In genomic region chr10:124748206-124748605, GRCh38 we compare ENCODE assay signal across 28 cellular contexts. TPM values are rescaled to one million over a fixed set of nuclear protein-coding genes. Genes with fewer than 3 reads are reported as not detected.
DNase-seq lines count a peak whose midpoint lies in the region; ATAC-seq, FAIRE-seq and TF ChIP-seq lines count a peak whose summit lies in the region.
"Had no signal": no experiment of that assay in that cellular context is flagged by ENCODE, and none has a peak within 500 bp of the region (broad histone marks: within the 10 kb centered on the region; RNA-seq: fewer than 3 reads in every experiment).

No MANE protein-coding gene starts in this region.

- H4K8ac ChIP-seq in mesenchymal stem cell (ENCODE audit: low read length), result no peak overlapping the region

- H2AK5ac ChIP-seq in mesenchymal stem cell (ENCODE audit: low read length, severe bottlenecking), result no peak overlapping the region

- no peak for ATAC-seq in activated T-cell treated with anti-CD3 and anti-CD28 coated beads, Interleukin-2, amount 50 U/mL, for 72 hours (replicated peaks in 1 of 2)
- ATAC-seq in natural killer cell (no peak), HG03097 (IDR thresholded peaks at IDR 0.05; ENCODE audit: low FRiP score, unreplicated experiment) (no peak)
- ATAC-seq: esophagus mucosa, K562 had no signal

- H4K91ac ChIP-seq in mesenchymal stem cell (ENCODE audit: low read length), result no peak overlapping the region

- WGBS in suprapubic skin, result 79% methylated on average over 3 of the region's 3 CpGs
- WGBS in mesenchymal stem cell, result 100% methylated on average over 2 of the region's 3 CpGs

- H3K27ac Mint-ChIP-seq in activated T-cell treated with anti-CD3 and anti-CD28 coated beads, Interleukin-2, amount 50 U/mL, for 72 hours, result peak overlapping the region; percentile 33
- H3K27ac Mint-ChIP-seq in natural killer cell, result no peak overlapping the region

- no peak overlapping the region for H2AFZ ChIP-seq in keratinocyte (ENCODE audit: control insufficient read depth, low read length)
- H2AFZ ChIP-seq in mesenchymal stem cell (ENCODE audit: low read depth, low read length), result no peak overlapping the region

- peaks cover 22% of the 10 kb centered on the region for H3K4me1 Mint-ChIP-seq in activated T-cell treated with anti-CD3 and anti-CD28 coated beads, Interleukin-2, amount 50 U/mL, for 72 hours (ENCODE audit: low read depth)
- peaks cover 11 to 23% of the 10 kb centered on the region in 2 donors for H3K4me1 Mint-ChIP-seq in natural killer cell

- peak; percentile 11 for FAIRE-seq in RCC 7860 (lab: Jason Lieb, UNC)
- FAIRE-seq in keratinocyte (lab: Jason Lieb, UNC), result peak; percentile 23
- FAIRE-seq: K562 had no signal

- H3K36me3 ChIP-seq in keratinocyte (ENCODE audit: control insufficient read depth in 2 of 2, extremely low read depth in 1 of 2, insufficient read depth in 2 of 2, low read length in 2 of 2), result peaks cover 0 to 4% of the 10 kb centered on the region in 2 experiments
- H3K36me3 ChIP-seq in suprapubic skin, result no peaks in the 10 kb centered on the region
- H3K36me3 ChIP-seq in mesenchymal stem cell (ENCODE audit: control insufficient read depth in 1 of 2, insufficient read depth in 2 of 2, low read depth in 1 of 2, low read length in 2 of 2), result peaks cover 0 to 28% of the 10 kb centered on the region in 2 experiments
- H3K36me3 ChIP-seq: BE2C, cardiac muscle cell had no signal

- H3K79me2 ChIP-seq in keratinocyte (ENCODE audit: control insufficient read depth, insufficient read depth, low read length), result no peaks in the 10 kb centered on the region

- H3K27me3 Mint-ChIP-seq in activated T-cell treated with anti-CD3 and anti-CD28 coated beads, Interleukin-2, amount 50 U/mL, for 72 hours (ENCODE audit: low read depth), result no peaks in the 10 kb centered on the region
- no peaks in the 10 kb centered on the region for H3K27me3 Mint-ChIP-seq in natural killer cell (ENCODE audit: low read depth in 2 of 2)

- peaks cover 37% of the 10 kb centered on the region for H3K4me1 ChIP-seq in keratinocyte (ENCODE audit: control insufficient read depth, extremely low read depth, insufficient read depth, low read length)
- peaks cover 35% of the 10 kb centered on the region for H3K4me1 ChIP-seq in suprapubic skin
- H3K4me1 ChIP-seq in mesenchymal stem cell (ENCODE audit: control insufficient read depth, insufficient read depth, low read depth, low read length), result no peaks in the 10 kb centered on the region

- TF ChIP-seq POLR2A in suprapubic skin (IDR thresholded peaks at IDR 0.05), result no peak

- H3K27ac ChIP-seq in keratinocyte (ENCODE audit: control insufficient read depth, insufficient read depth, low read length), result no peak overlapping the region
- peak overlapping the region; percentile 95 for H3K27ac ChIP-seq in suprapubic skin
- no peak overlapping the region for H3K27ac ChIP-seq in mesenchymal stem cell (ENCODE audit: low read length, poor library complexity, severe bottlenecking)
- H3K27ac ChIP-seq: cardiac muscle cell, coronary artery had no signal

- H3K27me3 ChIP-seq in keratinocyte (ENCODE audit: control insufficient read depth, extremely low read depth, insufficient read depth, low read length) (no peaks in the 10 kb centered on the region), suprapubic skin (no peaks in the 10 kb centered on the region), mesenchymal stem cell (ENCODE audit: control insufficient read depth in 1 of 2, insufficient read depth in 1 of 2, low read length in 2 of 2) (no peaks in the 10 kb centered on the region)
- H3K27me3 ChIP-seq: BE2C, cardiac muscle cell, MG63 had no signal

- TF ChIP-seq CTCF in keratinocyte (optimal IDR thresholded peaks at IDR 0.05 in 1 of 3, IDR thresholded peaks at IDR 0.05 in 1 of 3, conservative IDR thresholded peaks at IDR 0.05 in 1 of 3; ENCODE audit: extremely low read depth in 1 of 3, insufficient read depth in 2 of 3, low read length in 3 of 3), result no peak
- TF ChIP-seq CTCF in suprapubic skin (IDR thresholded peaks at IDR 0.05), result no peak
- no peak for TF ChIP-seq CTCF in natural killer cell (IDR thresholded peaks at IDR 0.05)

- H3K18ac ChIP-seq in mesenchymal stem cell (ENCODE audit: low read depth in 1 of 2, low read length in 2 of 2), result no peak overlapping the region

- H3K23ac ChIP-seq in mesenchymal stem cell (ENCODE audit: low read length in 2 of 2), result no peak overlapping the region

- H2BK120ac ChIP-seq in mesenchymal stem cell (ENCODE audit: low read depth, low read length), result no peak overlapping the region

- H4K20me1 ChIP-seq in keratinocyte (ENCODE audit: control insufficient read depth, extremely low read depth, insufficient read depth, low read length), result no peaks in the 10 kb centered on the region

- intact Hi-C loops in natural killer cell (cut with micrococcal nuclease), result no loop called here

- H3K9me1 ChIP-seq in keratinocyte (ENCODE audit: control insufficient read depth, extremely low read depth, insufficient read depth, low read length), result no peaks in the 10 kb centered on the region

- TF ChIP-seq EP300 in suprapubic skin (IDR thresholded peaks at IDR 0.05), result no peak

- H3K4me3 Mint-ChIP-seq in activated T-cell treated with anti-CD3 and anti-CD28 coated beads, Interleukin-2, amount 50 U/mL, for 72 hours, result peak overlapping the region in 1 of 2 donors; percentile 32
- H3K4me3 Mint-ChIP-seq in natural killer cell, result no peak overlapping the region

- no peak for DNase-seq in activated T-cell treated with anti-CD3 and anti-CD28 coated beads, Interleukin-2, amount 50 U/mL, for 72 hours
- no peak for DNase-seq in activated T-cell treated with anti-CD3 and anti-CD28 coated beads for 4 hours
- DNase-seq in RCC 7860 (ENCODE audit: low spot score), result no peak
- DNase-seq in keratinocyte (ENCODE audit: low read depth, low spot score), result no peak
- DNase-seq in suprapubic skin (ENCODE audit: low spot score in 2 of 2), result no peak
- no peak for DNase-seq in mesenchymal stem cell
- DNase-seq in natural killer cell, result no peak
- DNase-seq: activated naive CD4-positive, alpha-beta T cell treated with Interleukin-2 at 50 U/mL for 16 hours; activated T-cell treated with anti-CD3 and anti-CD28 coated beads, Interleukin-2, amount 50 U/mL, for 48 hours; BE2C; CD8-positive, alpha-beta memory T cell; DMS 273 treated with DMSO at 0.1 percent for 48 hours; foreskin fibroblast; head of caudate nucleus; mammary epithelial cell; MG63; NCI-H1417; NCI-H2081 treated with DMSO at 0.1 percent for 48 hours; NCI-H345; NCI-H774; occipital lobe; stimulated activated naive CD4-positive, alpha-beta T cell treated with Interleukin-2 at 50 U/mL for 16 hours; T-helper 2 cell had no signal

- H3K9ac ChIP-seq in keratinocyte (ENCODE audit: control insufficient read depth, extremely low read depth, insufficient read depth, low read length) (no peak overlapping the region), mesenchymal stem cell (ENCODE audit: low read length) (no peak overlapping the region)

- peaks cover 8% of the 10 kb centered on the region for H3K79me1 ChIP-seq in mesenchymal stem cell (replicated peaks; ENCODE audit: low read length, poor library complexity, severe bottlenecking)

- no peak overlapping the region for H3K4me2 ChIP-seq in keratinocyte (ENCODE audit: control insufficient read depth, extremely low read depth, insufficient read depth, low read depth, low read length)
- H3K4me2 ChIP-seq in mesenchymal stem cell (ENCODE audit: low read length, poor library complexity, severe bottlenecking), result no peak overlapping the region

- H3K9me3 Mint-ChIP-seq in activated T-cell treated with anti-CD3 and anti-CD28 coated beads, Interleukin-2, amount 50 U/mL, for 72 hours, result no peaks in the 10 kb centered on the region
- H3K9me3 Mint-ChIP-seq in natural killer cell, result no peaks in the 10 kb centered on the region
- H3K9me3 Mint-ChIP-seq: CD8-positive, alpha-beta memory T cell had no signal

- H2BK5ac ChIP-seq in mesenchymal stem cell (ENCODE audit: low read depth, low read length, poor library complexity, severe bottlenecking), result no peak overlapping the region

- dilution Hi-C loops in keratinocyte (cut with MboI; ENCODE audit: extremely low pct_ligation_motif_present, low sequenced_read_pairs), result no loop called here

- H3K4me3 ChIP-seq in keratinocyte (ENCODE audit: control insufficient read depth in 2 of 3, extremely low read depth in 1 of 3, insufficient read depth in 2 of 3, low read depth in 1 of 3, low read length in 3 of 3), result no peak overlapping the region
- no peak overlapping the region for H3K4me3 ChIP-seq in suprapubic skin
- no peak overlapping the region for H3K4me3 ChIP-seq in mesenchymal stem cell (ENCODE audit: insufficient read depth in 1 of 2, low read depth in 1 of 2, low read length in 2 of 2)
- H3K4me3 ChIP-seq: cardiac muscle cell, coronary artery, K562, MG63 had no signal

- H3K36me3 Mint-ChIP-seq in activated T-cell treated with anti-CD3 and anti-CD28 coated beads, Interleukin-2, amount 50 U/mL, for 72 hours (ENCODE audit: insufficient read depth in 2 of 2), result peaks cover 0 to 1% of the 10 kb centered on the region in 2 donors
- H3K36me3 Mint-ChIP-seq in natural killer cell, result no peaks in the 10 kb centered on the region

- no peaks in the 10 kb centered on the region for H3K9me3 ChIP-seq in keratinocyte (ENCODE audit: control insufficient read depth, low read depth, low read length)
- H3K9me3 ChIP-seq in suprapubic skin, result no peaks in the 10 kb centered on the region
- H3K9me3 ChIP-seq in mesenchymal stem cell (ENCODE audit: control insufficient read depth, low read length), result no peaks in the 10 kb centered on the region
- H3K9me3 ChIP-seq: BE2C, MG63 had no signal

- no peak overlapping the region for H2BK12ac ChIP-seq in mesenchymal stem cell (ENCODE audit: low read length in 2 of 2)

- H3K4ac ChIP-seq in mesenchymal stem cell (ENCODE audit: low read depth in 1 of 2, low read length in 2 of 2), result no peak overlapping the region

- H2BK15ac ChIP-seq in mesenchymal stem cell (ENCODE audit: low read depth, poor library complexity, severe bottlenecking), result no peak overlapping the region

- H3K14ac ChIP-seq in mesenchymal stem cell (ENCODE audit: low read length in 2 of 2), result no peak overlapping the region

RNA-seq across cellular contexts. Expression of gene FAM53B, which starts 4.0 kb away (rescaled TPM):
- 10 to 100 TPM; 30.0 to 37.7 TPM for total RNA-seq in activated T-cell treated with anti-CD3 and anti-CD28 coated beads, Interleukin-2, amount 50 U/mL, for 72 hours
- polyA plus RNA-seq in keratinocyte, result 8.6 to 13.2 TPM (median 9.0 TPM) in 3 replicates
- polyA plus RNA-seq in keratinocyte (2011; ENCODE audit: low read depth), result 4.1 TPM
- polyA plus RNA-seq in keratinocyte (2011; cell fraction: cytosol; rRNA removed), result 5.6 and 8.3 TPM in 2 replicates
- polyA plus RNA-seq in keratinocyte (2011; cell fraction: nucleus; rRNA removed), result 12.2 and 14.8 TPM in 2 replicates
- 9.6 and 13.6 TPM in 2 replicates for polyA plus RNA-seq in keratinocyte (2012; ENCODE audit: low replicate concordance)
- 24.9 to 47.9 TPM (median 32.6 TPM) in 3 replicates for polyA minus RNA-seq in keratinocyte
- 32.8 TPM for polyA minus RNA-seq in keratinocyte (2011; cell fraction: cytosol; rRNA and poly(A)+ RNA removed)
- 23.2 and 32.0 TPM in 2 replicates for polyA minus RNA-seq in keratinocyte (2011; cell fraction: nucleus; rRNA and poly(A)+ RNA removed)
- total RNA-seq in suprapubic skin (10 to 100 TPM; 63.5 to 75.5 (median 67.3) TPM), natural killer cell (100 to 1,000 TPM in 2 of 3 donors, 10 to 100 TPM in 1; 77.4 to 172 (median 121) TPM)
- 8.0 TPM for polyA plus RNA-seq in mesenchymal stem cell (2013, experiment 1 of 2)
- 7.7 TPM for polyA plus RNA-seq in mesenchymal stem cell (2013, experiment 2 of 2)

RNA-seq across cellular contexts. Expression of gene EEF1AKMT2, which starts 43.5 kb away (rescaled TPM):
- total RNA-seq in activated T-cell treated with anti-CD3 and anti-CD28 coated beads, Interleukin-2, amount 50 U/mL, for 72 hours, result 10 to 100 TPM; 25.4 to 29.4 TPM
- polyA plus RNA-seq in keratinocyte, result 10.5 to 19.1 TPM (median 12.3 TPM) in 3 replicates
- 6.3 TPM for polyA plus RNA-seq in keratinocyte (2011; ENCODE audit: low read depth)
- 9.4 and 17.5 TPM in 2 replicates for polyA plus RNA-seq in keratinocyte (2011; cell fraction: cytosol; rRNA removed)
- polyA plus RNA-seq in keratinocyte (2011; cell fraction: nucleus; rRNA removed), result 10.0 and 16.0 TPM in 2 replicates
- 8.4 and 13.2 TPM in 2 replicates for polyA plus RNA-seq in keratinocyte (2012; ENCODE audit: low replicate concordance)
- polyA minus RNA-seq in keratinocyte, result 1.2 to 17.1 TPM (median 7.4 TPM) in 3 replicates
- polyA minus RNA-seq in keratinocyte (2011; cell fraction: cytosol; rRNA and poly(A)+ RNA removed), result 17.6 TPM
- polyA minus RNA-seq in keratinocyte (2011; cell fraction: nucleus; rRNA and poly(A)+ RNA removed), result 8.1 and 13.6 TPM in 2 replicates
- 10 to 100 TPM; 11.4 to 23.8 (median 15.3) TPM for total RNA-seq in suprapubic skin
- polyA plus RNA-seq in mesenchymal stem cell (2013, experiment 1 of 2), result 9.7 TPM
- 10.9 TPM for polyA plus RNA-seq in mesenchymal stem cell (2013, experiment 2 of 2)
- 10 to 100 TPM; 12.5 to 20.6 (median 20.1) TPM for total RNA-seq in natural killer cell

RNA-seq across cellular contexts. Expression of gene ABRAXAS2, which starts 53.4 kb away (rescaled TPM):
- total RNA-seq in activated T-cell treated with anti-CD3 and anti-CD28 coated beads, Interleukin-2, amount 50 U/mL, for 72 hours, result 10 to 100 TPM; 20.9 to 24.9 TPM
- 13.6 to 19.1 TPM (median 15.8 TPM) in 3 replicates for polyA plus RNA-seq in keratinocyte
- 10.5 TPM for polyA plus RNA-seq in keratinocyte (2011; ENCODE audit: low read depth)
- polyA plus RNA-seq in keratinocyte (2011; cell fraction: cytosol; rRNA removed), result 11.4 and 19.1 TPM in 2 replicates
- 17.7 and 24.0 TPM in 2 replicates for polyA plus RNA-seq in keratinocyte (2011; cell fraction: nucleus; rRNA removed)
- polyA plus RNA-seq in keratinocyte (2012; ENCODE audit: low replicate concordance), result 13.8 and 14.0 TPM in 2 replicates
- 5.3 to 15.9 TPM (median 11.5 TPM) in 3 replicates for polyA minus RNA-seq in keratinocyte
- 11.7 TPM for polyA minus RNA-seq in keratinocyte (2011; cell fraction: cytosol; rRNA and poly(A)+ RNA removed)
- polyA minus RNA-seq in keratinocyte (2011; cell fraction: nucleus; rRNA and poly(A)+ RNA removed), result 7.4 and 14.7 TPM in 2 replicates
- total RNA-seq in suprapubic skin (10 to 100 TPM; 12.4 to 17.3 (median 15.7) TPM), natural killer cell (10 to 100 TPM in 2 of 3 donors, 1 to 10 TPM in 1; 7.5 to 10.9 (median 10.2) TPM)
- 15.6 TPM for polyA plus RNA-seq in mesenchymal stem cell (2013, experiment 1 of 2)
- polyA plus RNA-seq in mesenchymal stem cell (2013, experiment 2 of 2), result 15.1 TPM
